ENCODE assay signal across 8 cellular contexts in genomic region chr7:27150568-27151340, GRCh38. TPM values are rescaled to one million over a fixed set of nuclear protein-coding genes. Genes with fewer than 3 reads are reported as not detected.
DNase-seq lines count a peak whose midpoint lies in the region; ATAC-seq, FAIRE-seq and TF ChIP-seq lines count a peak whose summit lies in the region.

No MANE protein-coding gene starts in this region.

- peak; percentile 71 for ATAC-seq in HG02884 (IDR thresholded peaks at IDR 0.05; ENCODE audit: unreplicated experiment)
- ATAC-seq in memory B cell (ENCODE audit: low read depth), result peak; percentile 83

- H3K27ac Mint-ChIP-seq in memory B cell, result peak overlapping the region; percentile 77

- H3K36me3 Mint-ChIP-seq in memory B cell, result no peaks in the 10 kb centered on the region

- peaks cover 31% of the 10 kb centered on the region for H3K4me1 Mint-ChIP-seq in memory B cell

- TF ChIP-seq CTCF in 22Rv1 (IDR thresholded peaks at IDR 0.05), result peak; percentile 100

- no peak for TF ChIP-seq POLR2A in GM12891 (IDR thresholded peaks at IDR 0.05; ENCODE audit: low read depth, low read length)

- peak overlapping the region; percentile 77 for H3K4me3 Mint-ChIP-seq in memory B cell

- H3K9me3 Mint-ChIP-seq in memory B cell, result peaks cover 1% of the 10 kb centered on the region

- DNase-seq in GM12891 (ENCODE audit: insufficient read length, low spot score) (peak; percentile 86), NCI-H2196 (lab: John Stamatoyannopoulos, UW; ENCODE audit: unreplicated experiment) (peak; percentile 83), ecto neural progenitor cell (ENCODE audit: low spot score) (peak; percentile 86), memory B cell (ENCODE audit: low spot score in 2 of 2) (peak; percentile 66 to 74)
- DNase-seq in activated CD4-positive, alpha-beta T cell treated with anti-CD3 and anti-CD28 coated beads for 1 hour, result peak; percentile 49
- peak; percentile 45 to 55 for DNase-seq in stimulated activated CD8-positive, alpha-beta memory T cell treated with anti-CD3 and anti-CD28 coated beads, Interleukin-15, amount 100 ng/mL, for 48 hours (ENCODE audit: low read depth in 2 of 2)

- FAIRE-seq in GM12891 (lab: Jason Lieb, UNC), result peak; percentile 88

- H3K27ac ChIP-seq in 22Rv1, result peak overlapping the region; percentile 99

- peaks cover 36% of the 10 kb centered on the region for H3K27me3 Mint-ChIP-seq in memory B cell

TF ChIP-seq in GM12891, 5 proteins besides CTCF, POLR2A, EP300 and RAD21:
- TF ChIP-seq SPI1 (IDR thresholded peaks at IDR 0.05; ENCODE audit: low read depth, low read length), result no peak
- TF ChIP-seq POU2F2 (IDR thresholded peaks at IDR 0.05; ENCODE audit: low read depth, low read length), result peak; percentile 59; the same call in 1 of the 2 replicates
- TF ChIP-seq POLR2AphosphoS5 (IDR thresholded peaks at IDR 0.05; ENCODE audit: low read depth, low read length), result no peak
- no peak for TF ChIP-seq PAX5 (IDR thresholded peaks at IDR 0.05; ENCODE audit: insufficient read depth, low read length, severe bottlenecking)
- no peak for TF ChIP-seq TAF1 (IDR thresholded peaks at IDR 0.05; ENCODE audit: low read depth, low read length)

RNA-seq across cellular contexts. Expression of gene HOXA3, which starts 1.6 kb away (rescaled TPM):
- not detected for polyA plus RNA-seq in GM12891 (2012; ENCODE audit: low read depth, missing spikeins)

RNA-seq across cellular contexts. Expression of gene HOXA6, which starts 3.2 kb away (rescaled TPM):
- not detected for polyA plus RNA-seq in GM12891 (2012; ENCODE audit: low read depth, missing spikeins)

RNA-seq across cellular contexts. Expression of gene HOXA7, which starts 5.7 kb away (rescaled TPM):
- not detected for polyA plus RNA-seq in GM12891 (2012; ENCODE audit: low read depth, missing spikeins)

RNA-seq across cellular contexts. Expression of gene HOXA5, which starts 7.3 kb away (rescaled TPM):
- not detected for polyA plus RNA-seq in GM12891 (2012; ENCODE audit: low read depth, missing spikeins)

RNA-seq across cellular contexts. Expression of gene HOXA9, which starts 14.6 kb away (rescaled TPM):
- polyA plus RNA-seq in GM12891 (2012; ENCODE audit: low read depth, missing spikeins), result not detected

Comparison
In these comparisons a context has a peak if more than half of its experiments do, and no peak if none do; other contexts are left out.
1. Peak in every context shown above with its lines: DNase-seq, ATAC-seq and H3K27ac ChIP-seq.